In the genomic region with DNA sequence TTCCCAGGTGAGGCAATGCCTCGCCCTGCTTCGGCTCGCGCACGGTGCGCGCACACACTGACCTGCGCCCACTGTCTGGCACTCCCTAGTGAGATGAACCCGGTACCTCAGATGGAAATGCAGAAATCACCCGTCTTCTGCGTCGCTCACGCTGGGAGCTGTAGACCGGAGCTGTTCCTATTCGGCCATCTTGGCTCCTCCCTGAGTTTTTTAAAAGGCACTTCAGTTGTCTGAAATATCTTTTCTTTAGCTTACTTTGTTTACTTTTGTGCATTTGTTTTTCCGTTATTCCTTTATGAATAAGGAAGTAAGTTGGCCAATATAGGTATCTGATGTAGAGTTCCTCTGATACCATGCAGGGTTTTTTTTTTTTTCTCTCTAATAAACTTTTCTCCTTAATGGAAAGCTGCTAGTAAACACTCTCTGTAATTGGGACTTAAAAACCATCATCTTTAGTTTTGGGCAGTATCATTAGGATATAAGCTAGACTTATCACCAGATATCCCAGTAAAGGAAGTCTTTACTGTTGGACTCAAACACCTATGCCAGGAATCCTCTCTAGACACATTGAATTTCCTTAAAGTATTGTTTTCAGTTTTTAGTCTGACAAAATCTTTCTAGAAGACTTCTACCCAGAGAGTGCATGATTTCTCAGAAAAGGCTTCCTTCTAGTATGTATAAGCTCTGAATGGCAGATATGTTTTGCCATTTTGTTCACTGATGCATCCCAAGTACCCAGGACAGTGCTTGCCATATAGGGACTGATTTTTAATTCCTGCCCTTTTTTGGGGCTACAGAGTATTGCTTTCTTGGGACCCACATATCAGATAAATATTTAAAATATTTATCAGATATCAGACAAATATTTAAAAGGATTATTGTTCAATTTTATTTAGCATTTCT, we compare ENCODE assay signal across 1 cellular context.
TF ChIP-seq lines count a peak whose summit lies in the region.

No MANE protein-coding gene starts in this region.

TF ChIP-seq in GM23338, 12 proteins besides CTCF, POLR2A, EP300 and RAD21 (continued from another document):
- TF ChIP-seq, protein P1, sequence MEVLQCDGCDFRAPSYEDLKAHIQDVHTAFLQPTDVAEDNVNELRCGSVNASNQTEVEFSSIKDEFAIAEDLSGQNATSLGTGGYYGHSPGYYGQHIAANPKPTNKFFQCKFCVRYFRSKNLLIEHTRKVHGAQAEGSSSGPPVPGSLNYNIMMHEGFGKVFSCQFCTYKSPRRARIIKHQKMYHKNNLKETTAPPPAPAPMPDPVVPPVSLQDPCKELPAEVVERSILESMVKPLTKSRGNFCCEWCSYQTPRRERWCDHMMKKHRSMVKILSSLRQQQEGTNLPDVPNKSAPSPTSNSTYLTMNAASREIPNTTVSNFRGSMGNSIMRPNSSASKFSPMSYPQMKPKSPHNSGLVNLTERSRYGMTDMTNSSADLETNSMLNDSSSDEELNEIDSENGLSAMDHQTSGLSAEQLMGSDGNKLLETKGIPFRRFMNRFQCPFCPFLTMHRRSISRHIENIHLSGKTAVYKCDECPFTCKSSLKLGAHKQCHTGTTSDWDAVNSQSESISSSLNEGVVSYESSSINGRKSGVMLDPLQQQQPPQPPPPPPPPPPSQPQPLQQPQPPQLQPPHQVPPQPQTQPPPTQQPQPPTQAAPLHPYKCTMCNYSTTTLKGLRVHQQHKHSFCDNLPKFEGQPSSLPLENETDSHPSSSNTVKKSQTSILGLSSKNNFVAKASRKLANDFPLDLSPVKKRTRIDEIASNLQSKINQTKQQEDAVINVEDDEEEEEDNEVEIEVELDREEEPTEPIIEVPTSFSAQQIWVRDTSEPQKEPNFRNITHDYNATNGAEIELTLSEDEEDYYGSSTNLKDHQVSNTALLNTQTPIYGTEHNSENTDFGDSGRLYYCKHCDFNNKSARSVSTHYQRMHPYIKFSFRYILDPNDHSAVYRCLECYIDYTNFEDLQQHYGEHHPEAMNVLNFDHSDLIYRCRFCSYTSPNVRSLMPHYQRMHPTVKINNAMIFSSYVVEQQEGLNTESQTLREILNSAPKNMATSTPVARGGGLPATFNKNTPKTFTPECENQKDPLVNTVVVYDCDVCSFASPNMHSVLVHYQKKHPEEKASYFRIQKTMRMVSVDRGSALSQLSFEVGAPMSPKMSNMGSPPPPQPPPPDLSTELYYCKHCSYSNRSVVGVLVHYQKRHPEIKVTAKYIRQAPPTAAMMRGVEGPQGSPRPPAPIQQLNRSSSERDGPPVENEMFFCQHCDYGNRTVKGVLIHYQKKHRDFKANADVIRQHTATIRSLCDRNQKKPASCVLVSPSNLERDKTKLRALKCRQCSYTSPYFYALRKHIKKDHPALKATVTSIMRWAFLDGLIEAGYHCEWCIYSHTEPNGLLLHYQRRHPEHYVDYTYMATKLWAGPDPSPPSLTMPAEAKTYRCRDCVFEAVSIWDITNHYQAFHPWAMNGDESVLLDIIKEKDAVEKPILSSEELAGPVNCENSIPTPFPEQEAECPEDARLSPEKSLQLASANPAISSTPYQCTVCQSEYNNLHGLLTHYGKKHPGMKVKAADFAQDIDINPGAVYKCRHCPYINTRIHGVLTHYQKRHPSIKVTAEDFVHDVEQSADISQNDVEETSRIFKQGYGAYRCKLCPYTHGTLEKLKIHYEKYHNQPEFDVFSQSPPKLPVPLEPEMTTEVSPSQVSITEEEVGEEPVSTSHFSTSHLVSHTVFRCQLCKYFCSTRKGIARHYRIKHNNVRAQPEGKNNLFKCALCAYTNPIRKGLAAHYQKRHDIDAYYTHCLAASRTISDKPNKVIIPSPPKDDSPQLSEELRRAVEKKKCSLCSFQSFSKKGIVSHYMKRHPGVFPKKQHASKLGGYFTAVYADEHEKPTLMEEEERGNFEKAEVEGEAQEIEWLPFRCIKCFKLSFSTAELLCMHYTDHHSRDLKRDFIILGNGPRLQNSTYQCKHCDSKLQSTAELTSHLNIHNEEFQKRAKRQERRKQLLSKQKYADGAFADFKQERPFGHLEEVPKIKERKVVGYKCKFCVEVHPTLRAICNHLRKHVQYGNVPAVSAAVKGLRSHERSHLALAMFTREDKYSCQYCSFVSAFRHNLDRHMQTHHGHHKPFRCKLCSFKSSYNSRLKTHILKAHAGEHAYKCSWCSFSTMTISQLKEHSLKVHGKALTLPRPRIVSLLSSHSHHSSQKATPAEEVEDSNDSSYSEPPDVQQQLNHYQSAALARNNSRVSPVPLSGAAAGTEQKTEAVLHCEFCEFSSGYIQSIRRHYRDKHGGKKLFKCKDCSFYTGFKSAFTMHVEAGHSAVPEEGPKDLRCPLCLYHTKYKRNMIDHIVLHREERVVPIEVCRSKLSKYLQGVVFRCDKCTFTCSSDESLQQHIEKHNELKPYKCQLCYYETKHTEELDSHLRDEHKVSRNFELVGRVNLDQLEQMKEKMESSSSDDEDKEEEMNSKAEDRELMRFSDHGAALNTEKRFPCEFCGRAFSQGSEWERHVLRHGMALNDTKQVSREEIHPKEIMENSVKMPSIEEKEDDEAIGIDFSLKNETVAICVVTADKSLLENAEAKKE (CRISPR knock-in tag; IDR thresholded peaks at IDR 0.05), result no peak
- TF ChIP-seq EZH2 (IDR thresholded peaks at IDR 0.05; ENCODE audit: low read depth, unreplicated experiment) (no peak), EZH2phosphoT487 (IDR thresholded peaks at IDR 0.05; ENCODE audit: unreplicated experiment) (no peak)
- TF ChIP-seq, protein P2, sequence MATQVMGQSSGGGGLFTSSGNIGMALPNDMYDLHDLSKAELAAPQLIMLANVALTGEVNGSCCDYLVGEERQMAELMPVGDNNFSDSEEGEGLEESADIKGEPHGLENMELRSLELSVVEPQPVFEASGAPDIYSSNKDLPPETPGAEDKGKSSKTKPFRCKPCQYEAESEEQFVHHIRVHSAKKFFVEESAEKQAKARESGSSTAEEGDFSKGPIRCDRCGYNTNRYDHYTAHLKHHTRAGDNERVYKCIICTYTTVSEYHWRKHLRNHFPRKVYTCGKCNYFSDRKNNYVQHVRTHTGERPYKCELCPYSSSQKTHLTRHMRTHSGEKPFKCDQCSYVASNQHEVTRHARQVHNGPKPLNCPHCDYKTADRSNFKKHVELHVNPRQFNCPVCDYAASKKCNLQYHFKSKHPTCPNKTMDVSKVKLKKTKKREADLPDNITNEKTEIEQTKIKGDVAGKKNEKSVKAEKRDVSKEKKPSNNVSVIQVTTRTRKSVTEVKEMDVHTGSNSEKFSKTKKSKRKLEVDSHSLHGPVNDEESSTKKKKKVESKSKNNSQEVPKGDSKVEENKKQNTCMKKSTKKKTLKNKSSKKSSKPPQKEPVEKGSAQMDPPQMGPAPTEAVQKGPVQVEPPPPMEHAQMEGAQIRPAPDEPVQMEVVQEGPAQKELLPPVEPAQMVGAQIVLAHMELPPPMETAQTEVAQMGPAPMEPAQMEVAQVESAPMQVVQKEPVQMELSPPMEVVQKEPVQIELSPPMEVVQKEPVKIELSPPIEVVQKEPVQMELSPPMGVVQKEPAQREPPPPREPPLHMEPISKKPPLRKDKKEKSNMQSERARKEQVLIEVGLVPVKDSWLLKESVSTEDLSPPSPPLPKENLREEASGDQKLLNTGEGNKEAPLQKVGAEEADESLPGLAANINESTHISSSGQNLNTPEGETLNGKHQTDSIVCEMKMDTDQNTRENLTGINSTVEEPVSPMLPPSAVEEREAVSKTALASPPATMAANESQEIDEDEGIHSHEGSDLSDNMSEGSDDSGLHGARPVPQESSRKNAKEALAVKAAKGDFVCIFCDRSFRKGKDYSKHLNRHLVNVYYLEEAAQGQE (IDR thresholded peaks at IDR 0.05; ENCODE audit: unreplicated experiment), result no peak
